Comparison of ENCODE assay signal across 22 cellular contexts in genomic region chr11:24900524-24900923, GRCh38.
DNase-seq lines count a peak whose midpoint lies in the region; ATAC-seq and TF ChIP-seq lines count a peak whose summit lies in the region.
"Had no signal": no experiment of that assay in that cellular context is flagged by ENCODE, and none has a peak within 500 bp of the region (broad histone marks: within the 10 kb centered on the region; RNA-seq: fewer than 3 reads in every experiment).

No MANE protein-coding gene starts in this region.

- no peaks in the 10 kb centered on the region for H4K20me1 ChIP-seq in PC-9 (ENCODE audit: insufficient read depth)

- H3K9me2 ChIP-seq in PC-9 (ENCODE audit: insufficient read depth): no peaks in the 10 kb centered on the region

- BruUV-seq in PC-9 (replicated peaks; lab: Mats Ljungman, UMichigan): no TSS peak

- H3K27ac Mint-ChIP-seq in natural killer cell: peak overlapping the region in 1 of 2 donors; percentile 19
- H3K27ac Mint-ChIP-seq in natural killer cell treated with Interleukin-12 subunit alpha and Interleukin-12 subunit beta and Interleukin-15 and Interleukin-18, amount 100 ng/mL, for 72 hours: no peak overlapping the region
- H3K27ac Mint-ChIP-seq: activated naive CD8-positive, alpha-beta T cell; CD8-positive, alpha-beta T cell had no signal

- H3K4me3 ChIP-seq in PC-9: no peak overlapping the region
- H3K4me3 ChIP-seq: cardiac muscle cell, GM23248, SJSA1 had no signal

- TF ChIP-seq CTCF in natural killer cell (IDR thresholded peaks at IDR 0.05) (peak; percentile 5), PC-9 (conservative IDR thresholded peaks at IDR 0.05) (no peak)

- H3K79me2 ChIP-seq in PC-9 (ENCODE audit: low read depth): no peaks in the 10 kb centered on the region

- CTCF ChIA-PET in PC-9 (lab: Charles Lee): no interaction called here

- POLR2A ChIA-PET in PC-9 (lab: Charles Lee; ENCODE audit: unreplicated experiment): no interaction called here

- 0 out of 2 replicates have a peak overlapping the region, but pooled peaks have one; percentile 52 for H2AFZ ChIP-seq in PC-9
- H2AFZ ChIP-seq: GM23248 had no signal

- intact Hi-C loops in natural killer cell (cut with micrococcal nuclease) (no loop called here), PC-9 (cut with micrococcal nuclease; ENCODE audit: unreplicated experiment) (no loop called here)

- no peak for ATAC-seq in natural killer cell
- ATAC-seq in natural killer cell treated with Interleukin-12 subunit alpha and Interleukin-12 subunit beta and Interleukin-15 and Interleukin-18, amount 100 ng/mL, for 72 hours: no peak
- peak; percentile 62 for ATAC-seq in HG03039 (IDR thresholded peaks at IDR 0.05; ENCODE audit: unreplicated experiment)
- ATAC-seq in HG03175 (IDR thresholded peaks at IDR 0.05; ENCODE audit: unreplicated experiment): no peak
- ATAC-seq in GM18520 (IDR thresholded peaks at IDR 0.05; ENCODE audit: unreplicated experiment): no peak
- ATAC-seq: activated T-cell treated with anti-CD3 and anti-CD28 coated beads, Interleukin-2, amount 50 U/mL, for 4 hours; CD8-positive, alpha-beta T cell had no signal

- no peaks in the 10 kb centered on the region for H3K4me1 ChIP-seq in PC-9 (replicated peaks; ENCODE audit: insufficient read depth)
- H3K4me1 ChIP-seq: SJSA1 had no signal

- H3K9me3 Mint-ChIP-seq in natural killer cell: peaks cover 0 to 2% of the 10 kb centered on the region in 2 donors
- H3K9me3 Mint-ChIP-seq in natural killer cell treated with Interleukin-12 subunit alpha and Interleukin-12 subunit beta and Interleukin-15 and Interleukin-18, amount 100 ng/mL, for 72 hours: peaks cover 3% of the 10 kb centered on the region

- H3K27ac ChIP-seq in PC-9: no peak overlapping the region
- H3K27ac ChIP-seq: cardiac muscle cell, GM23248, HL-60, SJSA1, transverse colon had no signal

- H3K36me3 ChIP-seq in PC-9 (ENCODE audit: low read depth): no peaks in the 10 kb centered on the region
- H3K36me3 ChIP-seq: cardiac muscle cell, SJSA1, transverse colon had no signal

- no peaks in the 10 kb centered on the region for H3F3A ChIP-seq in PC-9 (ENCODE audit: insufficient read depth, low read depth)

- H3K27me3 ChIP-seq in PC-9 (ENCODE audit: insufficient read depth, low read depth): no peaks in the 10 kb centered on the region
- H3K27me3 ChIP-seq: cardiac muscle cell, SJSA1, transverse colon had no signal

- H3K4me1 Mint-ChIP-seq in natural killer cell: peaks cover 0 to 6% of the 10 kb centered on the region in 2 donors
- no peaks in the 10 kb centered on the region for H3K4me1 Mint-ChIP-seq in natural killer cell treated with Interleukin-12 subunit alpha and Interleukin-12 subunit beta and Interleukin-15 and Interleukin-18, amount 100 ng/mL, for 72 hours (ENCODE audit: low read depth in 2 of 2)

- peaks cover 4% of the 10 kb centered on the region; the same call in 1 of the 2 replicates for H3K9me3 ChIP-seq in PC-9 (ENCODE audit: insufficient read depth, low read depth)
- H3K9me3 ChIP-seq: SJSA1, transverse colon had no signal

- H3K4me2 ChIP-seq in PC-9: no peak overlapping the region

- DNase-seq in natural killer cell (no peak), PC-9 (no peak), ureter (ENCODE audit: low spot score) (no peak), AML-193 (lab: John Stamatoyannopoulos, UW) (no peak)
- DNase-seq in natural killer cell treated with Interleukin-12 subunit alpha and Interleukin-12 subunit beta and Interleukin-15 and Interleukin-18, amount 100 ng/mL, for 72 hours (ENCODE audit: low spot score): no peak
- DNase-seq: activated CD4-positive, alpha-beta T cell treated with anti-CD3 and anti-CD28 coated beads, Interleukin-2, amount 50 U/mL, for 1 hour; activated T-cell treated with anti-CD3 and anti-CD28 coated beads, Interleukin-2, amount 50 U/mL, for 4 hours; CD8-positive, alpha-beta T cell; effector CD8-positive, alpha-beta T cell; GM23248; hippocampal formation; kidney glomerular epithelial cell; NCI-H1436 treated with DMSO at 0.1 percent for 48 hours; NCI-H226; transverse colon had no signal

- H3K27me3 Mint-ChIP-seq in natural killer cell (ENCODE audit: low read depth in 2 of 2): no peaks in the 10 kb centered on the region
- no peaks in the 10 kb centered on the region for H3K27me3 Mint-ChIP-seq in natural killer cell treated with Interleukin-12 subunit alpha and Interleukin-12 subunit beta and Interleukin-15 and Interleukin-18, amount 100 ng/mL, for 72 hours
- H3K27me3 Mint-ChIP-seq: activated naive CD8-positive, alpha-beta T cell had no signal

- no peak overlapping the region for H3K4me3 Mint-ChIP-seq in natural killer cell
- H3K4me3 Mint-ChIP-seq in natural killer cell treated with Interleukin-12 subunit alpha and Interleukin-12 subunit beta and Interleukin-15 and Interleukin-18, amount 100 ng/mL, for 72 hours: no peak overlapping the region
- H3K4me3 Mint-ChIP-seq: activated naive CD8-positive, alpha-beta T cell; activated T-cell treated with anti-CD3 and anti-CD28 coated beads, Interleukin-2, amount 50 U/mL, for 4 hours; CD8-positive, alpha-beta T cell had no signal

- H3K36me3 Mint-ChIP-seq in natural killer cell: no peaks in the 10 kb centered on the region
- H3K36me3 Mint-ChIP-seq in natural killer cell treated with Interleukin-12 subunit alpha and Interleukin-12 subunit beta and Interleukin-15 and Interleukin-18, amount 100 ng/mL, for 72 hours: no peaks in the 10 kb centered on the region
- H3K36me3 Mint-ChIP-seq: activated naive CD8-positive, alpha-beta T cell; CD8-positive, alpha-beta T cell had no signal
